ENCODE assay signal across 25 cellular contexts in genomic region chr10:43596546-43596945, GRCh38. TPM values are rescaled to one million over a fixed set of nuclear protein-coding genes. Genes with fewer than 3 reads are reported as not detected.
A peak's percentile ranks its signal among the peaks of the same experiment; 100 is the strongest.
DNase-seq lines count a peak whose midpoint lies in the region; ATAC-seq, FAIRE-seq and TF ChIP-seq lines count a peak whose summit lies in the region.
"Had no signal": no experiment of that assay in that cellular context is flagged by ENCODE, and none has a peak within 500 bp of the region (broad histone marks: within the 10 kb centered on the region; RNA-seq: fewer than 3 reads in every experiment).

No MANE protein-coding gene starts in this region.

- peak overlapping the region; percentile 83 for H3K27ac Mint-ChIP-seq in dendritic cell treated with granulocyte-macrophage colony-stimulating factor and Interleukin-4, amounts not matched to agents 40 ng/mL and 50 ng/mL, for 4 days
- H3K27ac Mint-ChIP-seq: progenitor cell of endocrine pancreas had no signal

- peaks cover 16% of the 10 kb centered on the region; the same call in 2 of the 3 replicates for H3K9me3 ChIP-seq in A549
- H3K9me3 ChIP-seq: HAP-1 had no signal

- CTCF ChIA-PET in A549 (lab: Yijun Ruan, JAX) = no interaction called here

- H3K4me1 Mint-ChIP-seq in dendritic cell treated with granulocyte-macrophage colony-stimulating factor and Interleukin-4, amounts not matched to agents 40 ng/mL and 50 ng/mL, for 4 days (ENCODE audit: low read depth) = peaks cover 34% of the 10 kb centered on the region

- peaks cover 7% of the 10 kb centered on the region for H3K9me3 Mint-ChIP-seq in dendritic cell treated with granulocyte-macrophage colony-stimulating factor and Interleukin-4, amounts not matched to agents 40 ng/mL and 50 ng/mL, for 4 days
- H3K9me3 Mint-ChIP-seq: CD4-positive, alpha-beta T cell had no signal

- ATAC-seq in A549 (no peak), GM18519 (IDR thresholded peaks at IDR 0.05; ENCODE audit: low FRiP score, unreplicated experiment) (no peak)
- ATAC-seq: SK-N-SH treated with all-trans-retinoic acid at 6 μM for 48 hours had no signal

- H3K4me1 ChIP-seq in A549 = no peaks in the 10 kb centered on the region
- H3K4me1 ChIP-seq: HAP-1 had no signal

- TF ChIP-seq POLR2A in A549 (IDR thresholded peaks at IDR 0.05; ENCODE audit: low read length) (no peak), GM12891 (IDR thresholded peaks at IDR 0.05; ENCODE audit: low read depth, low read length) (no peak)

- H3K4me2 ChIP-seq in A549 = no peak overlapping the region
- H3K4me2 ChIP-seq: KMS-11 had no signal

- intact Hi-C loops in dendritic cell treated with granulocyte-macrophage colony-stimulating factor and Interleukin-4, amounts not matched to agents 40 ng/mL and 50 ng/mL, for 4 days (cut with micrococcal nuclease) = no loop called here

- no peak overlapping the region for H3K27ac ChIP-seq in A549
- H3K27ac ChIP-seq: cardiac muscle cell, heart right ventricle, KMS-11 had no signal

- no peak overlapping the region for H3K4me3 ChIP-seq in A549
- H3K4me3 ChIP-seq: cardiac muscle cell, HAP-1, heart right ventricle, mucosa of descending colon had no signal

- TF ChIP-seq EP300 in A549 (IDR thresholded peaks at IDR 0.05) = no peak

- H3K4me3 Mint-ChIP-seq in dendritic cell treated with granulocyte-macrophage colony-stimulating factor and Interleukin-4, amounts not matched to agents 40 ng/mL and 50 ng/mL, for 4 days = no peak overlapping the region

- no peaks in the 10 kb centered on the region for H3K36me3 Mint-ChIP-seq in dendritic cell treated with granulocyte-macrophage colony-stimulating factor and Interleukin-4, amounts not matched to agents 40 ng/mL and 50 ng/mL, for 4 days (ENCODE audit: low read depth)

- TF ChIP-seq CTCF in A549 (IDR thresholded peaks at IDR 0.05) = no peak

- FAIRE-seq in A549 (lab: Jason Lieb, UNC) = no peak
- FAIRE-seq in GM12891 (lab: Jason Lieb, UNC) = peak; percentile 9
- FAIRE-seq: endothelial cell of umbilical vein had no signal

- no peak for TF ChIP-seq RAD21 in A549 (conservative IDR thresholded peaks at IDR 0.05 in 1 of 2, IDR thresholded peaks at IDR 0.05 in 1 of 2)

- H3K27me3 Mint-ChIP-seq in dendritic cell treated with granulocyte-macrophage colony-stimulating factor and Interleukin-4, amounts not matched to agents 40 ng/mL and 50 ng/mL, for 4 days = peaks cover 2% of the 10 kb centered on the region
- H3K27me3 Mint-ChIP-seq: CD4-positive, alpha-beta T cell had no signal

- POLR2A ChIA-PET in A549 (lab: Yijun Ruan, JAX) = no interaction called here

- DNase-seq in A549 (ENCODE audit: low read depth in 1 of 2, low spot score in 1 of 2) = no peak
- DNase-seq in GM12891 (ENCODE audit: insufficient read length, low spot score) = no peak
- DNase-seq in NOMO-1 treated with DMSO at 0.1 percent for 48 hours (lab: John Stamatoyannopoulos, UW; ENCODE audit: unreplicated experiment) = peak; percentile 78
- DNase-seq in activated effector memory CD4-positive, alpha-beta T cell treated with Interleukin-2 at 50 U/mL for 16 hours = no peak
- no peak for DNase-seq in glomerular visceral epithelial cell (ENCODE audit: extremely low spot score)
- no peak for DNase-seq in NCI-H748 (lab: John Stamatoyannopoulos, UW; ENCODE audit: unreplicated experiment)
- DNase-seq: activated T-cell treated with anti-CD3 and anti-CD28 coated beads, Interleukin-2, amount 50 U/mL, for 1 hour; CD4-positive, alpha-beta T cell; dermis blood vessel endothelial cell; DMS153; GDM1; heart right ventricle; mucosa of descending colon; NCI-H1417; NCI-H510A treated with DMSO at 0.1 percent for 48 hours; NK-92 treated with Interleukin-12 subunit alpha and Interleukin-12 subunit beta, amount 100 ng/mL, for 24 hours; substantia nigra had no signal

- WGBS in A549 (ENCODE audit: missing lambda C conversion rate) = 61% methylated on average over 4 of the region's 4 CpGs

TF ChIP-seq in A549, 52 proteins besides CTCF, POLR2A, EP300 and RAD21:
- TF ChIP-seq MAFK (IDR thresholded peaks at IDR 0.05; ENCODE audit: partially characterized antibody) (peak; percentile 68), HOXA7 (CRISPR knock-in tag; IDR thresholded peaks at IDR 0.05) (no peak)
TF ChIP-seq in A549: peak in this region for 1.

TF ChIP-seq in GM12891, 5 proteins besides CTCF, POLR2A, EP300 and RAD21:
- TF ChIP-seq PAX5 (IDR thresholded peaks at IDR 0.05; ENCODE audit: insufficient read depth, low read length, severe bottlenecking) = no peak
- TF ChIP-seq TAF1 (IDR thresholded peaks at IDR 0.05; ENCODE audit: low read depth, low read length) = no peak
- TF ChIP-seq POLR2AphosphoS5 (IDR thresholded peaks at IDR 0.05; ENCODE audit: low read depth, low read length) = no peak
- no peak for TF ChIP-seq POU2F2 (IDR thresholded peaks at IDR 0.05; ENCODE audit: low read depth, low read length)

RNA-seq across cellular contexts. Expression of gene ZNF485, which starts 9.7 kb away (rescaled TPM):
- 2.4 and 3.3 TPM in 2 replicates for polyA plus RNA-seq in A549 (2011; rRNA removed)
- 0.93 and 1.3 TPM in 2 replicates for polyA plus RNA-seq in A549 (2012; cell fraction: cytosol; rRNA removed)
- 1.2 and 1.9 TPM in 2 replicates for polyA plus RNA-seq in A549 (2012; cell fraction: nucleus; rRNA removed)
- 2.5 to 2.7 TPM (median 2.7 TPM) in 3 replicates for polyA plus RNA-seq in A549 (2017; fragmentation: RNase III; extraction: RNeasy Plus Mini Kit Qiagen cat#74134 plus additional on column Dnase treatment)
- polyA minus RNA-seq in A549 (2011; rRNA and poly(A)+ RNA removed) = 6.5 TPM in 2 replicates
- polyA plus RNA-seq in GM12891 (2012; ENCODE audit: low read depth, missing spikeins) = 1.3 TPM

RNA-seq across cellular contexts. Expression of gene ZNF239, which starts 22.1 kb away (rescaled TPM):
- polyA plus RNA-seq in A549 (2011; rRNA removed) (4.7 and 6.0 TPM in 2 replicates), A549 (2017; fragmentation: RNase III; extraction: RNeasy Plus Mini Kit Qiagen cat#74134 plus additional on column Dnase treatment) (3.2 to 4.1 TPM (median 3.4 TPM) in 3 replicates)
- 1.3 and 1.7 TPM in 2 replicates for polyA plus RNA-seq in A549 (2012; cell fraction: cytosol; rRNA removed)
- 1.5 and 3.4 TPM in 2 replicates for polyA plus RNA-seq in A549 (2012; cell fraction: nucleus; rRNA removed)
- polyA minus RNA-seq in A549 (2011; rRNA and poly(A)+ RNA removed) = 5.9 and 8.1 TPM in 2 replicates
- polyA plus RNA-seq in GM12891 (2012; ENCODE audit: low read depth, missing spikeins) = 0.37 TPM

RNA-seq across cellular contexts. Expression of gene ZNF32, which starts 52.1 kb away (rescaled TPM):
- polyA plus RNA-seq in A549 (2011; rRNA removed) (38.2 and 49.9 TPM in 2 replicates), A549 (2017; fragmentation: RNase III; extraction: RNeasy Plus Mini Kit Qiagen cat#74134 plus additional on column Dnase treatment) (18.5 to 25.3 TPM (median 21.4 TPM) in 3 replicates)
- 15.7 and 16.2 TPM in 2 replicates for polyA plus RNA-seq in A549 (2012; cell fraction: cytosol; rRNA removed)
- 4.8 and 7.0 TPM in 2 replicates for polyA plus RNA-seq in A549 (2012; cell fraction: nucleus; rRNA removed)
- 10.0 and 12.5 TPM in 2 replicates for polyA minus RNA-seq in A549 (2011; rRNA and poly(A)+ RNA removed)
- polyA plus RNA-seq in GM12891 (2012; ENCODE audit: low read depth, missing spikeins) = 18.9 TPM
